ENCODE assay signal across 8 cellular contexts in genomic region chr6:67003844-67004243, GRCh38.
"Had no signal": no experiment of that assay in that cellular context is flagged by ENCODE, and none has a peak within 500 bp of the region (broad histone marks: within the 10 kb centered on the region; RNA-seq: fewer than 3 reads in every experiment).

No MANE protein-coding gene starts in this region.

- H3K27me3 Mint-ChIP-seq: IgD-negative memory B cell had no signal

- H3K27ac Mint-ChIP-seq: H9, IgD-negative memory B cell had no signal

- DNase-seq: GM23248, GOT3, H9, HCEC 1CT, KG1 had no signal

- FAIRE-seq: H54 had no signal

- H3K4me1 Mint-ChIP-seq: H9, IgD-negative memory B cell had no signal

- H3K27ac ChIP-seq: GM23248, HL-60 had no signal

- H3K36me3 Mint-ChIP-seq: IgD-negative memory B cell had no signal

- H3K4me3 ChIP-seq: GM23248 had no signal

- H3K4me3 Mint-ChIP-seq: H9, IgD-negative memory B cell had no signal

- H2AFZ ChIP-seq: GM23248 had no signal

- H3K9me3 Mint-ChIP-seq: H9 had no signal

- H3K9ac ChIP-seq: GM23248 had no signal
